18 cellular contexts compared by ENCODE assay signal in the genomic region with DNA sequence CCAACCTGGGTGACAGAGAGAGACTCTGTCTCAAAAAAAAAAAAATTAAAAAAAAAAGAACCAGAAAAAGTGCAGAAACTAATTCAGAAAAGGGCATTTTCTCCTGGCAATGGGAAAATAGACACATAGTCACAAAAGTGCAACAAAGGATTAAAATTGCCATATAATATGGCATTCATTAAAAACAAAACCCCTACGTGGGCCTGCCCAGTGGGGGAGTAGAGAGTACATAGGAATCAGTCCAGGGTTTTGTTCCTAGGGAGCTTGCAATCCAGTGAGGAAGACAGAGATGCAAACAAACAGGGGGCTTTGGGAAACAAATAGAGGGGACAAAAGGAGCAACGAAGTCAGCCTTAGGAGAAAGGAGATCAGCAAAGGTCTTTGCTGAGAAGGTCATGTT. TPM values are rescaled to one million over a fixed set of nuclear protein-coding genes. Genes with fewer than 3 reads are reported as not detected.
DNase-seq lines count a peak whose midpoint lies in the region; ATAC-seq and TF ChIP-seq lines count a peak whose summit lies in the region.
"Had no signal": no experiment of that assay in that cellular context is flagged by ENCODE, and none has a peak within 500 bp of the region (broad histone marks: within the 10 kb centered on the region; RNA-seq: fewer than 3 reads in every experiment).

No MANE protein-coding gene starts in this region.

- peaks cover 11% of the 10 kb centered on the region for H3K4me1 ChIP-seq in testis
- H3K4me1 ChIP-seq: Caco-2 had no signal

- H3K27ac ChIP-seq in WERI-Rb-1: 0 out of 2 replicates have a peak overlapping the region, but pooled peaks have one; percentile 20
- no peak overlapping the region for H3K27ac ChIP-seq in testis

- TF ChIP-seq POLR2A in testis (IDR thresholded peaks at IDR 0.05): no peak

- DNase-seq in WERI-Rb-1: no peak
- DNase-seq in nephron progenitor cell: no peak
- DNase-seq in testis: peak; percentile 70
- no peak for DNase-seq in hypothalamus (lab: John Stamatoyannopoulos, UW)
- DNase-seq in DMS79 (lab: John Stamatoyannopoulos, UW): no peak
- DNase-seq: C1 segment of cervical spinal cord; Caco-2; CD8-positive, alpha-beta T cell; DMS153; DMS79 treated with DMSO at 0.1 percent for 48 hours; GF-D8 had no signal

- H3K36me3 Mint-ChIP-seq in nephron progenitor cell (ENCODE audit: low read depth): no peaks in the 10 kb centered on the region
- H3K36me3 Mint-ChIP-seq: CD8-positive, alpha-beta T cell had no signal

- 51 to 54% methylated on average over 2 of the region's 2 CpGs for WGBS in testis, 2 donors

- H3K4me3 ChIP-seq in WERI-Rb-1 (ENCODE audit: low read depth, low read length) (no peak overlapping the region), testis (no peak overlapping the region)

- H3K27me3 ChIP-seq in WERI-Rb-1 (ENCODE audit: insufficient read depth, low read depth, severe bottlenecking) (peaks cover 6% of the 10 kb centered on the region), testis (no peaks in the 10 kb centered on the region)

- ATAC-seq in GM21825 (IDR thresholded peaks at IDR 0.05; ENCODE audit: unreplicated experiment): no peak
- ATAC-seq: CD8-positive, alpha-beta T cell; HCT116 had no signal

- no peaks in the 10 kb centered on the region for H3K9me3 Mint-ChIP-seq in nephron progenitor cell
- H3K9me3 Mint-ChIP-seq: CD8-positive, alpha-beta T cell; H9 had no signal

- H3K9me3 ChIP-seq in WERI-Rb-1 (ENCODE audit: severe bottlenecking): no peaks in the 10 kb centered on the region
- H3K9me3 ChIP-seq in testis: no peaks in the 10 kb centered on the region
- H3K9me3 ChIP-seq: Caco-2 had no signal

- TF ChIP-seq CTCF in WERI-Rb-1 (IDR thresholded peaks at IDR 0.05; ENCODE audit: low read depth, low read length): no peak
- TF ChIP-seq CTCF in nephron progenitor cell (IDR thresholded peaks at IDR 0.05): no peak
- TF ChIP-seq CTCF in testis (IDR thresholded peaks at IDR 0.05): no peak

- H3K36me3 ChIP-seq in WERI-Rb-1 (no peaks in the 10 kb centered on the region), testis (ENCODE audit: low read depth, missing control alignments) (no peaks in the 10 kb centered on the region)

- no peak overlapping the region for H3K27ac Mint-ChIP-seq in nephron progenitor cell
- H3K27ac Mint-ChIP-seq: CD8-positive, alpha-beta T cell; H9 had no signal

- H3K4me3 Mint-ChIP-seq in nephron progenitor cell: peak overlapping the region; percentile 1
- H3K4me3 Mint-ChIP-seq: CD8-positive, alpha-beta T cell; H9 had no signal

- H3K27me3 Mint-ChIP-seq in nephron progenitor cell (ENCODE audit: low read depth, poor library complexity): peaks cover 32% of the 10 kb centered on the region

- intact Hi-C loops in testis (cut with DNase I; ENCODE audit: low total_unique reads): no loop called here

- H3K4me1 Mint-ChIP-seq in nephron progenitor cell: peaks cover 49% of the 10 kb centered on the region

RNA-seq across cellular contexts. Expression of a gene that starts 4.5 kb away (rescaled TPM):
- total RNA-seq in testis: 1 to 10 TPM; 2.0 to 2.7 TPM
- 1.9 TPM for polyA plus RNA-seq in testis (ENCODE audit: insufficient read depth, low read depth, low replicate concordance)
- total RNA-seq: A673; CD8-positive, alpha-beta T cell; Daoy; G401 had no signal
- polyA plus RNA-seq: BJ had no signal
